8 cellular contexts compared by ENCODE assay signal in genomic region chr6:26249709-26249958, GRCh38.
DNase-seq lines count a peak whose midpoint lies in the region; ATAC-seq and TF ChIP-seq lines count a peak whose summit lies in the region.

No MANE protein-coding gene starts in this region.

- H2BK15ac ChIP-seq in mesenchymal stem cell (ENCODE audit: low read depth, poor library complexity, severe bottlenecking): no peak overlapping the region

- TF ChIP-seq CTCF in brain microvascular endothelial cell (IDR thresholded peaks at IDR 0.05; ENCODE audit: low read depth, low read length, missing control alignments) (no peak), vagina (IDR thresholded peaks at IDR 0.05) (no peak)

- 4% methylated on average over 9 of the region's 13 CpGs for WGBS in mesenchymal stem cell

- peak overlapping the region; percentile 8 for H2BK5ac ChIP-seq in mesenchymal stem cell (ENCODE audit: low read depth, low read length, poor library complexity, severe bottlenecking)

- no peak overlapping the region for H3K23ac ChIP-seq in mesenchymal stem cell (ENCODE audit: low read length in 2 of 2)

- peak; percentile 36 for DNase-seq in GF-D8 (lab: John Stamatoyannopoulos, UW)
- peak; percentile 76 to 86 for DNase-seq in Kasumi-1 (lab: John Stamatoyannopoulos, UW)
- DNase-seq in brain microvascular endothelial cell: no peak
- no peak for DNase-seq in mesenchymal stem cell
- no peak for DNase-seq in vagina (ENCODE audit: extremely low spot score in 2 of 2)
- no peak for DNase-seq in activated CD4-positive, alpha-beta T cell treated with anti-CD3 and anti-CD28 coated beads, Interleukin-2, amount 50 U/mL, for 4 hours

- peak overlapping the region; percentile 98 for H3K4me2 ChIP-seq in mesenchymal stem cell (ENCODE audit: low read length, poor library complexity, severe bottlenecking)

- H3K4me1 ChIP-seq in mesenchymal stem cell (ENCODE audit: control insufficient read depth, insufficient read depth, low read depth, low read length) (peaks cover 7% of the 10 kb centered on the region), vagina (no peaks in the 10 kb centered on the region)

- H3K9me3 ChIP-seq in mesenchymal stem cell (ENCODE audit: control insufficient read depth, low read length) (no peaks in the 10 kb centered on the region), vagina (no peaks in the 10 kb centered on the region)

- H3K14ac ChIP-seq in mesenchymal stem cell (ENCODE audit: low read length in 2 of 2): peak overlapping the region in 1 of 2 experiments; percentile 28

- ATAC-seq in GM21381 (IDR thresholded peaks at IDR 0.05; ENCODE audit: unreplicated experiment): peak; percentile 23
- ATAC-seq in GM18519 (IDR thresholded peaks at IDR 0.05; ENCODE audit: low FRiP score, unreplicated experiment): no peak

- peak overlapping the region in 1 of 2 experiments; percentile 79 for H3K18ac ChIP-seq in mesenchymal stem cell (ENCODE audit: low read depth in 1 of 2, low read length in 2 of 2)

- no peak overlapping the region for H2AFZ ChIP-seq in mesenchymal stem cell (ENCODE audit: low read depth, low read length)

- no peak overlapping the region for H2BK12ac ChIP-seq in mesenchymal stem cell (ENCODE audit: low read length in 2 of 2)

- H3K4ac ChIP-seq in mesenchymal stem cell (ENCODE audit: low read depth in 1 of 2, low read length in 2 of 2): peak overlapping the region in 1 of 2 experiments; percentile 98

- in situ Hi-C loops in brain microvascular endothelial cell (cut with HindIII; ENCODE audit: low pct_ligation_motif_present, low sequenced_read_pairs): no loop called here

- peak overlapping the region; percentile 78 for H3K9ac ChIP-seq in mesenchymal stem cell (ENCODE audit: low read length)

- peak overlapping the region; percentile 80 for H3K4me3 ChIP-seq in brain microvascular endothelial cell (ENCODE audit: low read depth, low read length)
- peak overlapping the region; percentile 60 to 84 for H3K4me3 ChIP-seq in mesenchymal stem cell (ENCODE audit: insufficient read depth in 1 of 2, low read depth in 1 of 2, low read length in 2 of 2)
- peak overlapping the region; percentile 43 to 51 for H3K4me3 ChIP-seq in vagina

- H4K91ac ChIP-seq in mesenchymal stem cell (ENCODE audit: low read length): no peak overlapping the region

- peak overlapping the region; percentile 22 for H4K8ac ChIP-seq in mesenchymal stem cell (ENCODE audit: low read length)

- H3K79me1 ChIP-seq in mesenchymal stem cell (replicated peaks; ENCODE audit: low read length, poor library complexity, severe bottlenecking): no peaks in the 10 kb centered on the region

- intact Hi-C loops in vagina (cut with DNase I): no loop called here

- TF ChIP-seq POLR2A in vagina (IDR thresholded peaks at IDR 0.05): no peak

- no peak overlapping the region for H2AK5ac ChIP-seq in mesenchymal stem cell (ENCODE audit: low read length, severe bottlenecking)

- H2BK120ac ChIP-seq in mesenchymal stem cell (ENCODE audit: low read depth, low read length): no peak overlapping the region

- H3K27me3 ChIP-seq in brain microvascular endothelial cell (replicated peaks) (no peaks in the 10 kb centered on the region), mesenchymal stem cell (ENCODE audit: control insufficient read depth in 1 of 2, insufficient read depth in 1 of 2, low read length in 2 of 2) (peaks cover 0 to 59% of the 10 kb centered on the region in 2 experiments), vagina (no peaks in the 10 kb centered on the region)

- H3K27ac ChIP-seq in brain microvascular endothelial cell: peak overlapping the region; percentile 79
- peak overlapping the region; percentile 87 for H3K27ac ChIP-seq in mesenchymal stem cell (ENCODE audit: low read length, poor library complexity, severe bottlenecking)
- H3K27ac ChIP-seq in vagina: peak overlapping the region; percentile 65

- H3K36me3 ChIP-seq in brain microvascular endothelial cell (replicated peaks) (no peaks in the 10 kb centered on the region), mesenchymal stem cell (ENCODE audit: control insufficient read depth in 1 of 2, insufficient read depth in 2 of 2, low read depth in 1 of 2, low read length in 2 of 2) (no peaks in the 10 kb centered on the region), vagina (no peaks in the 10 kb centered on the region)

Comparison
In these comparisons a context has a peak if more than half of its experiments do, and no peak if none do; other contexts are left out.
1. DNase-seq: peak in GF-D8 (single experiment) and Kasumi-1 (2 of 2); none in brain microvascular endothelial cell (single experiment), mesenchymal stem cell (single experiment), vagina (0 of 2) and activated CD4-positive, alpha-beta T cell treated with anti-CD3 and anti-CD28 coated beads, Interleukin-2, amount 50 U/mL, for 4 hours (0 of 2).
2. Peak in every context shown above with its lines, with median percentiles within 50 percentile points of each other: H3K27ac ChIP-seq and H3K4me3 ChIP-seq.